31 cellular contexts compared by ENCODE assay signal in genomic region chr2:28581312-28581711, GRCh38.
"Had no signal": no experiment of that assay in that cellular context is flagged by ENCODE, and none has a peak within 500 bp of the region (broad histone marks: within the 10 kb centered on the region; RNA-seq: fewer than 3 reads in every experiment).

No MANE protein-coding gene starts in this region.

- H3K4me3 Mint-ChIP-seq: activated CD4-positive, alpha-beta memory T cell treated with anti-CD3 and anti-CD28 coated beads for 36 hours; activated CD4-positive, alpha-beta T cell treated with anti-CD3 and anti-CD28 coated beads for 36 hours; activated CD4-positive, alpha-beta T cell treated with anti-CD3 and anti-CD28 coated beads, Interleukin-2, amount 10 ng/mL, durations not matched to agents 24 days and 14 days; activated CD8-positive, alpha-beta memory T cell treated with anti-CD3 and anti-CD28 coated beads, Interleukin-2, amount 10 ng/mL, durations not matched to agents 7 days and 5 days; activated CD8-positive, alpha-beta T cell treated with anti-CD3 and anti-CD28 coated beads, Interleukin-2, amount 10 ng/mL, durations not matched to agents 7 days and 5 days; activated naive CD4-positive, alpha-beta T cell treated with anti-CD3 and anti-CD28 coated beads for 36 hours; activated naive CD4-positive, alpha-beta T cell treated with anti-CD3 and anti-CD28 coated beads, Interleukin-2, amount 50 U/mL, for 24 hours; activated T-cell treated with anti-CD3 and anti-CD28 coated beads, Interleukin-2, amount 50 U/mL, for 4 hours; activated T-helper 17 cell treated with anti-CD3 and anti-CD28 coated beads, Interleukin-2, amount 50 U/mL, for 72 hours; effector memory CD8-positive, alpha-beta T cell; T-helper 17 cell; T-helper 2 cell treated with Interferon-gamma antibody and Interleukin-4, amounts not matched to agents 5 μg/mL and 100 μg/mL, for 36 hours had no signal

- H3K36me3 Mint-ChIP-seq: activated CD4-positive, alpha-beta memory T cell treated with anti-CD3 and anti-CD28 coated beads for 36 hours; activated CD8-positive, alpha-beta memory T cell treated with anti-CD3 and anti-CD28 coated beads, Interleukin-2, amount 10 ng/mL, durations not matched to agents 7 days and 5 days; activated naive CD4-positive, alpha-beta T cell treated with anti-CD3 and anti-CD28 coated beads, Interleukin-2, amount 50 U/mL, for 24 hours had no signal

- H3K9me3 Mint-ChIP-seq: activated CD4-positive, alpha-beta memory T cell treated with anti-CD3 and anti-CD28 coated beads for 36 hours; activated CD4-positive, alpha-beta T cell treated with anti-CD3 and anti-CD28 coated beads, Interleukin-2, amount 10 ng/mL, durations not matched to agents 24 days and 14 days; activated naive CD4-positive, alpha-beta T cell treated with anti-CD3 and anti-CD28 coated beads for 36 hours; activated naive CD4-positive, alpha-beta T cell treated with anti-CD3 and anti-CD28 coated beads, Interleukin-2, amount 50 U/mL, for 24 hours; activated T-cell treated with anti-CD3 and anti-CD28 coated beads, Interleukin-2, amount 50 U/mL, for 4 hours; activated T-helper 17 cell treated with anti-CD3 and anti-CD28 coated beads, Interleukin-2, amount 50 U/mL, for 72 hours; effector memory CD8-positive, alpha-beta T cell; T-helper 2 cell treated with Interferon-gamma antibody and Interleukin-4, amounts not matched to agents 5 μg/mL and 100 μg/mL, for 36 hours had no signal

- H3K27ac ChIP-seq: brain microvascular endothelial cell, esophagus muscularis mucosa, foreskin keratinocyte, heart left ventricle, WERI-Rb-1 had no signal

- ATAC-seq: activated CD4-positive, alpha-beta T cell treated with anti-CD3 and anti-CD28 coated beads for 36 hours; activated CD8-positive, alpha-beta memory T cell treated with anti-CD3 and anti-CD28 coated beads, Interleukin-2, amount 10 ng/mL, durations not matched to agents 7 days and 5 days; activated CD8-positive, alpha-beta T cell treated with anti-CD3 and anti-CD28 coated beads, Interleukin-2, amount 10 ng/mL, durations not matched to agents 7 days and 5 days; activated T-cell treated with anti-CD3 and anti-CD28 coated beads, Interleukin-2, amount 50 U/mL, for 4 hours; activated T-helper 17 cell treated with anti-CD3 and anti-CD28 coated beads, Interleukin-2, amount 50 U/mL, for 72 hours; effector memory CD8-positive, alpha-beta T cell; foreskin keratinocyte; gastrocnemius medialis; heart left ventricle; T-helper 17 cell had no signal

- H3K4me3 ChIP-seq: esophagus muscularis mucosa, gastrocnemius medialis, heart left ventricle had no signal

- H3K27me3 ChIP-seq: brain microvascular endothelial cell, esophagus muscularis mucosa, foreskin keratinocyte, gastrocnemius medialis, heart left ventricle had no signal

- H3K9me3 ChIP-seq: esophagus muscularis mucosa, gastrocnemius medialis, heart left ventricle had no signal

- H3K36me3 ChIP-seq: brain microvascular endothelial cell, esophagus muscularis mucosa, gastrocnemius medialis, heart left ventricle, WERI-Rb-1 had no signal

- H3K27ac Mint-ChIP-seq: activated CD4-positive, alpha-beta T cell treated with anti-CD3 and anti-CD28 coated beads for 36 hours; activated CD4-positive, alpha-beta T cell treated with anti-CD3 and anti-CD28 coated beads, Interleukin-2, amount 10 ng/mL, durations not matched to agents 24 days and 14 days; activated CD8-positive, alpha-beta memory T cell treated with anti-CD3 and anti-CD28 coated beads, Interleukin-2, amount 10 ng/mL, durations not matched to agents 7 days and 5 days; activated naive CD4-positive, alpha-beta T cell treated with anti-CD3 and anti-CD28 coated beads for 36 hours; effector memory CD8-positive, alpha-beta T cell; T-helper 17 cell; T-helper 2 cell treated with Interferon-gamma antibody and Interleukin-4, amounts not matched to agents 5 μg/mL and 100 μg/mL, for 36 hours had no signal

- DNase-seq: activated CD4-positive, alpha-beta memory T cell treated with anti-CD3 and anti-CD28 coated beads for 36 hours; activated CD4-positive, alpha-beta T cell treated with anti-CD3 and anti-CD28 coated beads for 36 hours; activated CD4-positive, alpha-beta T cell treated with anti-CD3 and anti-CD28 coated beads, Interleukin-2, amount 10 ng/mL, durations not matched to agents 24 days and 14 days; activated CD4-positive, CD25-positive, alpha-beta regulatory T cell; activated CD8-positive, alpha-beta memory T cell treated with anti-CD3 and anti-CD28 coated beads, Interleukin-2, amount 10 ng/mL, durations not matched to agents 7 days and 5 days; activated CD8-positive, alpha-beta memory T cell treated with anti-CD3 and anti-CD28 coated beads, Interleukin-2, amount 50 U/mL, for 4 hours; activated CD8-positive, alpha-beta T cell treated with anti-CD3 and anti-CD28 coated beads, Interleukin-2, amount 10 ng/mL, durations not matched to agents 7 days and 5 days; activated effector memory CD4-positive, alpha-beta T cell treated with Interleukin-2 at 50 U/mL for 16 hours; activated gamma-delta T cell treated with Interleukin-2 at 50 U/mL for 16 hours; activated naive CD4-positive, alpha-beta T cell treated with anti-CD3 and anti-CD28 coated beads for 36 hours; activated T-cell treated with anti-CD3 and anti-CD28 coated beads, Interleukin-2, amount 50 U/mL, for 4 hours; amniotic stem cell; anterior cingulate cortex; brain microvascular endothelial cell; cortex of kidney; dermis blood vessel endothelial cell; effector CD4-positive, alpha-beta T cell; effector memory CD8-positive, alpha-beta T cell; erythroblast; foreskin keratinocyte; glutamatergic neuron; heart left ventricle; T-helper 1 cell; T-helper 17 cell; T1000; WERI-Rb-1 had no signal

- H3K27me3 Mint-ChIP-seq: activated CD4-positive, alpha-beta memory T cell treated with anti-CD3 and anti-CD28 coated beads for 36 hours; activated CD4-positive, alpha-beta T cell treated with anti-CD3 and anti-CD28 coated beads, Interleukin-2, amount 10 ng/mL, durations not matched to agents 24 days and 14 days; activated CD8-positive, alpha-beta memory T cell treated with anti-CD3 and anti-CD28 coated beads, Interleukin-2, amount 10 ng/mL, durations not matched to agents 7 days and 5 days; activated naive CD4-positive, alpha-beta T cell treated with anti-CD3 and anti-CD28 coated beads, Interleukin-2, amount 50 U/mL, for 24 hours; activated T-helper 17 cell treated with anti-CD3 and anti-CD28 coated beads, Interleukin-2, amount 50 U/mL, for 72 hours; effector memory CD8-positive, alpha-beta T cell; T-helper 17 cell had no signal
